8 cellular contexts compared by ENCODE assay signal in the genomic region with DNA sequence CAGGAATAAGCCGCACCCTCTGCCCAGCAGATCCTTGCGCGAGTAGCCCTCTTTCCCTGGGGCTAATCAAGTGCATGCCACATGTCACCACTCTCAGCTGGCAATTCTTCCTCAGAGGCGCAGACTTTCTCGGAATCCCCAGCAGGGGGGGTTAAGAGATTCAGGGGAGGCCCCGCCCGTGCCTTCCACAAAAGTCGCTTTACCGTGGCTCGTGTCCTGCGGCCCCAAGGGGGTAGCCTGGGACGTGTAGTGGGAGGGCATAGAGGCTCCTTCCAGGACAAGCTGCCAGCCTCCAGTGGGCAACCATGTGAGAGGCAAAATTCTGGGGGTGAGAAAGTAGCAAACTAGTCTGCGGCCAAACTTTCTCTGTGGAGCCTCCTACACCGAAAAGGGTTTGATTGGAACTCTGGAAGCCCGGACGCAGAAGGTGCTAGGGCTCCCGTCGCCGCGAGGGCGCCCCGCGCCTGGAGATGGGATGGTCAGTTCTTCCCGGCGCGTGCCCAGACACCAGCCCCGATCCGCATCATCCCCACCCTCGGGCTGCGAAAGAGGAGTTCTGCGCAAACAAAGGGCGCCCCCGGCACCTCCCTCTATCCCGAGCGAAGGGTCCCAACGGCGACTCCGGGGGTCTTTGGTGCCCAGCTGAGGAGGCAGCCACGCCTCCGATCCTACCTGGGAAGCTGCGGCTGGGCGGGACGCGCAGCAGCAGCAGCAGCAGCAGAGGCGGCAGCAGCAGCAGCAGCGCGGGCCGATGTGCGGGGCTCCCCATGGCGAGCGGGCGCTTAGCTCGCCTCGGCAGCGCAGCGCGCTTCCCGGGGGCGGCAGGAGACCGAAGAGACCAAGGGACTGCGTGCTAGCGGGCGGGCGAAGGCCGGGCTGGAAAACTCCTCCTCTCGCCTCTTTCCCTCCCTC. TPM values are rescaled to one million over a fixed set of nuclear protein-coding genes. Genes with fewer than 3 reads are reported as not detected.
DNase-seq lines count a peak whose midpoint lies in the region; ATAC-seq lines count a peak whose summit lies in the region.

A gene with protein sequence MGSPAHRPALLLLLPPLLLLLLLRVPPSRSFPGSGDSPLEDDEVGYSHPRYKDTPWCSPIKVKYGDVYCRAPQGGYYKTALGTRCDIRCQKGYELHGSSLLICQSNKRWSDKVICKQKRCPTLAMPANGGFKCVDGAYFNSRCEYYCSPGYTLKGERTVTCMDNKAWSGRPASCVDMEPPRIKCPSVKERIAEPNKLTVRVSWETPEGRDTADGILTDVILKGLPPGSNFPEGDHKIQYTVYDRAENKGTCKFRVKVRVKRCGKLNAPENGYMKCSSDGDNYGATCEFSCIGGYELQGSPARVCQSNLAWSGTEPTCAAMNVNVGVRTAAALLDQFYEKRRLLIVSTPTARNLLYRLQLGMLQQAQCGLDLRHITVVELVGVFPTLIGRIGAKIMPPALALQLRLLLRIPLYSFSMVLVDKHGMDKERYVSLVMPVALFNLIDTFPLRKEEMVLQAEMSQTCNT (minus strand): TSS at position 848 of the 912 bp plus-strand sequence. CDS start 79 bp downstream, at position 769.

- H3K4me3 Mint-ChIP-seq in T-cell = peak within 1 kb of the TSS; percentile 4 to 56 (median 34)

- POLR2A ChIA-PET in T-cell (lab: Charles Lee) = no interaction called here

- H3K9me3 Mint-ChIP-seq in T-cell = no peaks in the 10 kb centered on the region

- no peaks in the 10 kb centered on the region for H3K36me3 Mint-ChIP-seq in T-cell

- CTCF ChIA-PET in T-cell (lab: Charles Lee) = no interaction called here

- peak; percentile 34 for DNase-seq in NCI-H345 (lab: John Stamatoyannopoulos, UW)
- DNase-seq in NCI-H345 treated with DMSO at 0.1 percent for 48 hours (lab: John Stamatoyannopoulos, UW; ENCODE audit: unreplicated experiment) = no peak
- peak; percentile 79 for DNase-seq in HT1080 (ENCODE audit: low read depth)
- DNase-seq in T-cell = no peak
- peak; percentile 82 for DNase-seq in myocyte (ENCODE audit: low read depth)
- DNase-seq in central memory CD4-positive, alpha-beta T cell = no peak

- peak within 1 kb of the TSS in 1 of 2 donors; percentile 66 for H3K27ac Mint-ChIP-seq in T-cell

- H3K4me1 Mint-ChIP-seq in T-cell = peaks cover 0 to 12% (median 2%) of the 10 kb centered on the region in 3 donors

- peaks cover 35 to 61% of the 10 kb centered on the region in 2 donors for H3K27me3 Mint-ChIP-seq in T-cell

- ATAC-seq in T-cell (replicated peaks in 1 of 4) (no peak), esophagus mucosa (peak; percentile 31), GM18498 (IDR thresholded peaks at IDR 0.05; ENCODE audit: unreplicated experiment) (no peak)

RNA-seq across cellular contexts. Expression of the gene that starts here (rescaled TPM):
- total RNA-seq in HT1080 (2014; rRNA removed; shearing (Covaris generic)) = 151 and 170 TPM in 2 replicates
- polyA plus RNA-seq in HT1080 (2015; cell fraction: cytosol; rRNA removed) = 205 and 225 TPM in 2 replicates
- 265 and 292 TPM in 2 replicates for polyA plus RNA-seq in HT1080 (2015; cell fraction: nucleus; rRNA removed)
- under 1 TPM in 2 of 5 donors, not detected in 3; 0.13 to 0.15 TPM for total RNA-seq in T-cell
- total RNA-seq in esophagus mucosa = 6.8 TPM
- total RNA-seq in myocyte = 43.2 and 51.5 TPM in 2 replicates
- polyA plus RNA-seq in myocyte (2012) = 38.5 TPM

Comparison
In these comparisons a context has a peak if more than half of its experiments do, and no peak if none do; other contexts are left out.
1. DNase-seq: peak in NCI-H345 (single experiment), HT1080 (single experiment) and myocyte (single experiment); none in NCI-H345 treated with DMSO at 0.1 percent for 48 hours (single experiment), T-cell (0 of 34) and central memory CD4-positive, alpha-beta T cell (single experiment).